ENCODE assay signal across 16 cellular contexts in the genomic region with DNA sequence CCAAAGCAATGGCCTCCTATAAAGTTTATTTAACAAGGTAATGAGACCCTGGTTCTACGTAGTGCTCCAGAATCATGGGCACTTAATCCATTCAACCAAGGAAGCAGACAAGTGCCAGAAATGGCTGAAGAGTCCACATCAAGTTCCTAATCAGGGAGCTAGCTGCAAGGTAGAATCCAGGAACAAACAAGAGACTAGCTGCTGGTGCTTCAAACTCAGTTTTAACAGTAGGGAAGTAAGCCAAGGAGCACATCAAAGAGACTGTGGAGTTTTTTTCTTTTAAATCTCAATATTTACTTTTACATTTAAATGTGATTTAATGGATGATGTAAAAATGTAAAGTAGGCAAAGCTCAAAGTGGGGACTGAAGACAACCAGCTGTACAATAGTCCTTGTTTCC.
"Had no signal": no experiment of that assay in that cellular context is flagged by ENCODE, and none has a peak within 500 bp of the region (broad histone marks: within the 10 kb centered on the region; RNA-seq: fewer than 3 reads in every experiment).

No MANE protein-coding gene starts in this region.

- H3K9me3 ChIP-seq: colonic mucosa, pancreas had no signal

- H3K9me3 Mint-ChIP-seq: neural crest cell had no signal

- H3K27me3 Mint-ChIP-seq: progenitor cell of endocrine pancreas had no signal

- H3K27me3 ChIP-seq: colonic mucosa, foreskin keratinocyte, pancreas had no signal

- H3K27ac Mint-ChIP-seq: immature natural killer cell, natural killer cell, progenitor cell of endocrine pancreas had no signal

- H3K27ac ChIP-seq: colonic mucosa, foreskin keratinocyte, pancreas had no signal

- H3K36me3 ChIP-seq: colonic mucosa, pancreas had no signal

- H3K36me3 Mint-ChIP-seq: immature natural killer cell, natural killer cell had no signal

- ATAC-seq: foreskin keratinocyte, left colon, natural killer cell, pancreas, right cardiac atrium had no signal

- H3K4me3 Mint-ChIP-seq: immature natural killer cell, natural killer cell, neural crest cell had no signal

- H3K4me1 ChIP-seq: colonic mucosa, foreskin keratinocyte, pancreas had no signal

- FAIRE-seq: pancreas, urothelium cell line had no signal

- H3K4me1 Mint-ChIP-seq: immature natural killer cell, natural killer cell, neural crest cell had no signal

- DNase-seq: colonic mucosa; dermis blood vessel endothelial cell; foreskin keratinocyte; immature natural killer cell; left colon; natural killer cell; occipital lobe; pancreas; right cardiac atrium; small intestine; stimulated activated CD4-positive, alpha-beta T cell treated with anti-CD3 and anti-CD28 coated beads, Interleukin-2, amount 100 ng/mL, for 48 hours; stimulated activated naive CD4-positive, alpha-beta T cell treated with Interleukin-2 at 50 U/mL for 16 hours; trophoblast cell had no signal

- H3K4me3 ChIP-seq: colonic mucosa, pancreas had no signal
